In the genomic region with DNA sequence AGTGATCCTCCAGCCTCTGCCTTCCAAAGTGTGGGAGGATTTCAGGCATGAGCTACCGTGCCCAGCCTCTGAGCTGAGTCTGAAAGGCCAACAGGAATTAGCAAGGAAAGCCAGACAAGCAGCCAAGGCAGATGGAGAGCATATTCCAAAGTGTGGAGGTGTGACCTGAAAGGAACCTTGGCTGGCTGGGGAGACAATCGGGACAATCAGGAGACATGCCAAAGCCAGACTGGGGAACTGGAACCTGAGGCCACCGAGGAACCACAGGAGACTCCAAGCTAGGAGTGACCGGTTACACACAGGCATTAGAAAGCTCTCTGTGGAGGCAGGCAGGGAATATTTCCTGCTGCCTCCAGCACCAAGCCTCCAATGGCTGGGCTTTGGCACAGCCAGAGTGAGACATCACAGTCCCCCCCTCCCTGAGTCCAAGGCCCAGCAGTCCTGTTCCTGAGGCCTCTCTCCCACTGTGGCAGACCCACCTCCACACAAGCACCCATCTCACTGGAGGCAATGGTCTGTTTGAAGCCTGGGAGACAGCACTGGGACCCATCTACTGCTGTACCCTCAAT, we compare ENCODE assay signal across 20 cellular contexts. TPM values are rescaled to one million over a fixed set of nuclear protein-coding genes. Genes with fewer than 3 reads are reported as not detected.
"Had no signal": no experiment of that assay in that cellular context is flagged by ENCODE, and none has a peak within 500 bp of the region (broad histone marks: within the 10 kb centered on the region; RNA-seq: fewer than 3 reads in every experiment).

No MANE protein-coding gene starts in this region.

- H3K36me3 Mint-ChIP-seq: activated CD8-positive, alpha-beta memory T cell treated with anti-CD3 and anti-CD28 coated beads, Interleukin-2, amount 10 ng/mL, durations not matched to agents 7 days and 5 days had no signal

- H3K4me3 ChIP-seq: adrenal gland, gastrocnemius medialis, heart right ventricle, lower lobe of right lung, pancreas, tibial nerve, uterus had no signal

- DNase-seq: activated CD4-positive, alpha-beta T cell treated with anti-CD3 and anti-CD28 coated beads, Interleukin-2, amount 50 U/mL, for 4 hours; activated CD8-positive, alpha-beta memory T cell treated with anti-CD3 and anti-CD28 coated beads, Interleukin-2, amount 10 ng/mL, durations not matched to agents 7 days and 5 days; activated naive CD4-positive, alpha-beta T cell treated with anti-CD3 and anti-CD28 coated beads for 36 hours; activated T-cell treated with anti-CD3 and anti-CD28 coated beads, Interleukin-2, amount 50 U/mL, for 1 hour; gastrocnemius medialis; heart right ventricle; left cardiac atrium; lower lobe of right lung; midbrain; pancreas; stimulated activated CD4-positive, alpha-beta T cell treated with anti-CD3 and anti-CD28 coated beads, Interleukin-2, amount 100 ng/mL, for 48 hours; stimulated activated naive CD4-positive, alpha-beta T cell; uterus had no signal

- H3K4me3 Mint-ChIP-seq: activated CD8-positive, alpha-beta memory T cell treated with anti-CD3 and anti-CD28 coated beads, Interleukin-2, amount 10 ng/mL, durations not matched to agents 7 days and 5 days; activated naive CD4-positive, alpha-beta T cell treated with anti-CD3 and anti-CD28 coated beads for 36 hours; central memory CD8-positive, alpha-beta T cell; dendritic cell treated with granulocyte-macrophage colony-stimulating factor and Interleukin-4, amounts not matched to agents 40 ng/mL and 50 ng/mL, for 4 days had no signal

- H3K27ac ChIP-seq: epithelial cell of prostate, gastrocnemius medialis, lower lobe of right lung had no signal

- H3K9me3 Mint-ChIP-seq: activated naive CD4-positive, alpha-beta T cell treated with anti-CD3 and anti-CD28 coated beads for 36 hours; activated T-helper 2 cell treated with anti-CD3 and anti-CD28 coated beads, Interferon-gamma antibody, Interleukin-2, Interleukin-4, amounts not matched to agents 10 μg/mL and 5 μg/mL and 100 μg/mL, durations not matched to agents 14 hours and 24 hours and 36 hours; central memory CD8-positive, alpha-beta T cell; dendritic cell treated with granulocyte-macrophage colony-stimulating factor and Interleukin-4, amounts not matched to agents 40 ng/mL and 50 ng/mL, for 4 days had no signal

- H3K27ac Mint-ChIP-seq: activated CD8-positive, alpha-beta memory T cell treated with anti-CD3 and anti-CD28 coated beads, Interleukin-2, amount 10 ng/mL, durations not matched to agents 7 days and 5 days; activated naive CD4-positive, alpha-beta T cell treated with anti-CD3 and anti-CD28 coated beads for 36 hours; activated T-helper 2 cell treated with anti-CD3 and anti-CD28 coated beads, Interferon-gamma antibody, Interleukin-2, Interleukin-4, amounts not matched to agents 10 μg/mL and 5 μg/mL and 100 μg/mL, durations not matched to agents 14 hours and 24 hours and 36 hours; dendritic cell treated with granulocyte-macrophage colony-stimulating factor and Interleukin-4, amounts not matched to agents 40 ng/mL and 50 ng/mL, for 4 days had no signal

- H3K9me3 ChIP-seq: adrenal gland, gastrocnemius medialis, heart right ventricle, lower lobe of right lung, pancreas, tibial nerve, uterus had no signal

- H3K36me3 ChIP-seq: adrenal gland, gastrocnemius medialis, heart right ventricle, lower lobe of right lung, pancreas, tibial nerve, uterus had no signal

- H3K27me3 Mint-ChIP-seq: activated CD8-positive, alpha-beta memory T cell treated with anti-CD3 and anti-CD28 coated beads, Interleukin-2, amount 10 ng/mL, durations not matched to agents 7 days and 5 days; central memory CD8-positive, alpha-beta T cell had no signal

- ATAC-seq: activated CD8-positive, alpha-beta memory T cell treated with anti-CD3 and anti-CD28 coated beads, Interleukin-2, amount 10 ng/mL, durations not matched to agents 7 days and 5 days; gastrocnemius medialis; heart right ventricle; left cardiac atrium; lower lobe of right lung; pancreas had no signal

- H3K27me3 ChIP-seq: adrenal gland, pancreas, tibial nerve, uterus had no signal

RNA-seq across cellular contexts. Expression of gene C15orf39, which starts 4.5 kb away (rescaled TPM):
- polyA plus RNA-seq: neural cell had no signal
